15 cellular contexts compared by ENCODE assay signal in genomic region chr2:143264851-143265250, GRCh38.
DNase-seq lines count a peak whose midpoint lies in the region; ATAC-seq and TF ChIP-seq lines count a peak whose summit lies in the region.
"Had no signal": no experiment of that assay in that cellular context is flagged by ENCODE, and none has a peak within 500 bp of the region (broad histone marks: within the 10 kb centered on the region; RNA-seq: fewer than 3 reads in every experiment).

No MANE protein-coding gene starts in this region.

- H3K27ac Mint-ChIP-seq in T-helper 17 cell (peak overlapping the region; percentile 98), CD14-positive monocyte (no peak overlapping the region)

- intact Hi-C loops in CD14-positive monocyte (cut with micrococcal nuclease): loop anchor here in 1 of 2 donors (10.0 kb wide), 1 partner anchor 230 kb away; no protein-coding TSS in a partner anchor

- no peak for TF ChIP-seq CTCF in fibroblast of the aortic adventitia (IDR thresholded peaks at IDR 0.05; ENCODE audit: insufficient read depth, low read length)
- no peak for TF ChIP-seq CTCF in CD14-positive monocyte (IDR thresholded peaks at IDR 0.05)

- H3K4me1 Mint-ChIP-seq in T-helper 17 cell (peaks cover 23% of the 10 kb centered on the region), CD14-positive monocyte (peaks cover 24% of the 10 kb centered on the region)

- ATAC-seq in T-helper 17 cell (no peak), HG02973 (IDR thresholded peaks at IDR 0.05; ENCODE audit: unreplicated experiment) (no peak)

- H3K4me3 Mint-ChIP-seq in T-helper 17 cell (no peak overlapping the region), CD14-positive monocyte (no peak overlapping the region)

- H3K36me3 Mint-ChIP-seq in T-helper 17 cell (ENCODE audit: low read depth) (no peaks in the 10 kb centered on the region), CD14-positive monocyte (peaks cover 3 to 12% of the 10 kb centered on the region in 2 donors)

- no peak overlapping the region for H3K4me3 ChIP-seq in fibroblast of the aortic adventitia (ENCODE audit: low read depth, low read length)
- no peak overlapping the region for H3K4me3 ChIP-seq in skeletal muscle cell (ENCODE audit: low read depth, low read length)
- H3K4me3 ChIP-seq: skin epidermis, tibial nerve had no signal

- H3K9me3 Mint-ChIP-seq in CD14-positive monocyte: peaks cover 0 to 2% (median 0%) of the 10 kb centered on the region in 7 donors

- H3K9me3 ChIP-seq in T-helper 17 cell (ENCODE audit: control insufficient read depth, low read length, poor library complexity, severe bottlenecking): no peaks in the 10 kb centered on the region
- H3K9me3 ChIP-seq: tibial nerve had no signal

- peak; percentile 78 for DNase-seq in GM04504 (ENCODE audit: low read depth)
- no peak for DNase-seq in T-helper 17 cell
- DNase-seq in fibroblast of the aortic adventitia (ENCODE audit: low read depth): peak; percentile 92
- DNase-seq in skeletal muscle cell (ENCODE audit: low read depth): peak; percentile 87
- DNase-seq in NOMO-1 treated with dmso at 0.1 percent for 144 hours (lab: John Stamatoyannopoulos, UW; ENCODE audit: unreplicated experiment): no peak
- no peak for DNase-seq in CD14-positive monocyte (ENCODE audit: low spot score)
- no peak for DNase-seq in NCI-H2227 treated with DMSO at 0.1 percent for 48 hours (lab: John Stamatoyannopoulos, UW)
- DNase-seq: activated CD4-positive, alpha-beta T cell treated with anti-CD3 and anti-CD28 coated beads, Interleukin-2, amount 50 U/mL, for 4 hours; activated naive CD4-positive, alpha-beta T cell; COR-L47; cortex of kidney; T-helper 2 cell had no signal

- no peaks in the 10 kb centered on the region for H3K27me3 Mint-ChIP-seq in T-helper 17 cell
- peaks cover 0 to 2% (median 0%) of the 10 kb centered on the region in 3 donors for H3K27me3 Mint-ChIP-seq in CD14-positive monocyte (ENCODE audit: low read depth in 3 of 3)

Comparison
In these comparisons a context has a peak if more than half of its experiments do, and no peak if none do; other contexts are left out.
1. DNase-seq: peak in GM04504 (single experiment), fibroblast of the aortic adventitia (single experiment) and skeletal muscle cell (single experiment); none in T-helper 17 cell (0 of 3), NOMO-1 treated with dmso at 0.1 percent for 144 hours (single experiment), CD14-positive monocyte (single experiment) and NCI-H2227 treated with DMSO at 0.1 percent for 48 hours (single experiment).